7 cellular contexts compared by ENCODE assay signal in the genomic region with DNA sequence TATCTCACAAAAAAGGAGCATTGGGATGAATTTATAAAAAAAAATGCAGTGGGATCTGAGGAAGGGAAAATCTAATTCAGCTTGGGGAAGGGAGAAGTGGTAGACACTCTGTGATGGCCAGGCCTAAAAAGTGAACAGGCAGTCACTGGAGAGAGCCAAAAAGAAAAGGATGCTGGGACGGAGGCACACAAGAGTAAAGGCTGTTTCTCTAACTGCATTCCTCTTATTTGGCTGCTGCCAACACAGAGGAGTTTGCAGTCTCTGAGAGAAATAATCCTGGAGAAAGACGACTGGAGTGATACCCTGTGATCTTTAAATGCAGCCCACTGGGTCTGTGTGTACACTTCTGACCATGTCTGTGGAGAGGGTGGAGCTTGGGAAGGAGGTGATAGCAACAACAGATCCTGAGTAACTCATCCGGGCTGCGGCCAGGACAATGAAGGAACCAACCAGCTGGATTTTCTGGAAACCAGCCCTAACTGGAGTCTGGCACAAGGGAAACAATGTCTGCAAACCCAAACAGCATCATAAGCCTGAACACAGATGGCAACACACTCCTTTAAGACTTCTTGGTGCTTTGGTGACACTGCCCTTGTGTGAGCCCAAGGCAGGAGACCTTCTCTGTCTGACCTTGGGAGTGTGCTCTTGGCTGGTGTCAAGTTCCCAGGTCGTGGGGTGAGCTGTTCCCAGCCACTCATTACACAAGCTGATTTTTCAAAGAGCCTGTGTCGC. TPM values are rescaled to one million over a fixed set of nuclear protein-coding genes. Genes with fewer than 3 reads are reported as not detected.
DNase-seq lines count a peak whose midpoint lies in the region; ATAC-seq, FAIRE-seq and TF ChIP-seq lines count a peak whose summit lies in the region.

No MANE protein-coding gene starts in this region.

- no peaks in the 10 kb centered on the region for H3K9me3 Mint-ChIP-seq in stimulated activated naive B cell treated with anti-CD40 and anti-IgM and Interleukin-4, amounts not matched to agents 10 μg/mL and 1 μg/mL and 100 μg/mL, for 72 hours

- no peak overlapping the region for H3K4me3 Mint-ChIP-seq in stimulated activated naive B cell treated with anti-CD40 and anti-IgM and Interleukin-4, amounts not matched to agents 10 μg/mL and 1 μg/mL and 100 μg/mL, for 72 hours

- H3K56ac ChIP-seq in IMR-90 (ENCODE audit: extremely low read depth, insufficient read depth, low read length), result peak overlapping the region; percentile 57; the same call in 1 of the 2 replicates

- FAIRE-seq in RCC 7860 (lab: Jason Lieb, UNC), result no peak

- no peaks in the 10 kb centered on the region for H3K27me3 ChIP-seq in IMR-90 (ENCODE audit: control insufficient read depth, insufficient read depth, low read length)
- H3K27me3 ChIP-seq in liver (ENCODE audit: control insufficient read depth in 4 of 4, insufficient read depth in 4 of 4, low read length in 3 of 4), result no peaks in the 10 kb centered on the region

- H3K4me2 ChIP-seq in IMR-90 (ENCODE audit: low read depth, low read length), result peak overlapping the region; percentile 6

- H3K9me3 ChIP-seq in IMR-90 (ENCODE audit: control insufficient read depth, insufficient read depth, low read length) (no peaks in the 10 kb centered on the region), liver (ENCODE audit: control insufficient read depth in 4 of 4, low read length in 3 of 4) (no peaks in the 10 kb centered on the region)

- peak; percentile 46 for ATAC-seq in IMR-90 (ENCODE audit: low read depth)
- no peak for ATAC-seq in stimulated activated naive B cell treated with anti-CD40 and anti-IgM and Interleukin-4, amounts not matched to agents 10 μg/mL and 1 μg/mL and 100 μg/mL, for 72 hours (replicated peaks)
- no peak for ATAC-seq in HG03342 (IDR thresholded peaks at IDR 0.05; ENCODE audit: unreplicated experiment)

- DNase-seq in IMR-90 (peak; percentile 82), cardiac fibroblast (ENCODE audit: low read depth in 2 of 2) (peak; percentile 67 to 81), superior temporal gyrus (ENCODE audit: extremely low spot score) (peak; percentile 81), RCC 7860 (ENCODE audit: low spot score) (no peak)
- no peak for DNase-seq in stimulated activated naive B cell treated with anti-CD40 and anti-IgM and Interleukin-4, amounts not matched to agents 10 μg/mL and 1 μg/mL and 100 μg/mL, for 72 hours

- peak overlapping the region; percentile 78 for H4K91ac ChIP-seq in IMR-90 (ENCODE audit: insufficient read depth, low read depth, low read length)

- TF ChIP-seq RAD21 in IMR-90 (IDR thresholded peaks at IDR 0.05; ENCODE audit: low read length) (no peak), liver (IDR thresholded peaks at IDR 0.05) (no peak)

- H3K4me3 ChIP-seq in IMR-90 (ENCODE audit: insufficient read depth, low read depth, low read length) (no peak overlapping the region), cardiac fibroblast (replicated peaks in 1 of 2; ENCODE audit: low read depth in 2 of 2, low read length in 2 of 2) (no peak overlapping the region), liver (ENCODE audit: low read depth in 1 of 3, low read length in 3 of 3) (no peak overlapping the region)

- 19% methylated on average over 3 of the region's 6 CpGs; no CpG with 5 or more reads in 1 of the 2 experiments for WGBS in IMR-90 (ENCODE audit: extremely low coverage in 2 of 2, insufficient read length in 1 of 2), 2 experiments
- WGBS in liver, result 49% methylated on average over 6 of the region's 6 CpGs

- intact Hi-C loops in IMR-90 (cut with micrococcal nuclease), result loop anchor here (2.0 kb wide), 1 partner anchor 39 kb away; no protein-coding TSS in a partner anchor

- TF ChIP-seq POLR2A in IMR-90 (IDR thresholded peaks at IDR 0.05; ENCODE audit: low read depth, low read length), result no peak

- H3K36me3 Mint-ChIP-seq in stimulated activated naive B cell treated with anti-CD40 and anti-IgM and Interleukin-4, amounts not matched to agents 10 μg/mL and 1 μg/mL and 100 μg/mL, for 72 hours, result peaks cover 13 to 41% of the 10 kb centered on the region in 2 donors

- H3K9ac ChIP-seq in IMR-90 (ENCODE audit: low read depth, low read length), result no peak overlapping the region
- H3K9ac ChIP-seq in liver (ENCODE audit: low read depth in 1 of 2, low read length in 2 of 2), result no peak overlapping the region

- no TSS peak for BruUV-seq in IMR-90 (replicated peaks; lab: Mats Ljungman, UMichigan)

- no peak overlapping the region for H3K27ac Mint-ChIP-seq in stimulated activated naive B cell treated with anti-CD40 and anti-IgM and Interleukin-4, amounts not matched to agents 10 μg/mL and 1 μg/mL and 100 μg/mL, for 72 hours

- peaks cover 25 to 82% of the 10 kb centered on the region in 2 experiments for H3K79me1 ChIP-seq in IMR-90 (ENCODE audit: low read depth in 1 of 2, low read length in 2 of 2)

- POLR2A ChIA-PET in IMR-90 (lab: Charles Lee; ENCODE audit: unreplicated experiment), result interaction anchor here (1.1 kb wide), 1 partner anchor 15 kb away, joined by 3 read pairs; no protein-coding TSS in a partner anchor

- H3K14ac ChIP-seq in IMR-90 (replicated peaks; ENCODE audit: low read depth, low read length), result peak overlapping the region; percentile 73

- H2AFZ ChIP-seq in IMR-90 (replicated peaks; ENCODE audit: low read length, poor library complexity), result peak overlapping the region; percentile 0

- H4K20me1 ChIP-seq in IMR-90 (ENCODE audit: insufficient read depth, low read length), result peaks cover 11% of the 10 kb centered on the region

- peak overlapping the region; percentile 92 for H2BK5ac ChIP-seq in IMR-90 (ENCODE audit: low read depth, low read length, poor library complexity, severe bottlenecking)

- H3K4me1 Mint-ChIP-seq in stimulated activated naive B cell treated with anti-CD40 and anti-IgM and Interleukin-4, amounts not matched to agents 10 μg/mL and 1 μg/mL and 100 μg/mL, for 72 hours, result peaks cover 37 to 57% of the 10 kb centered on the region in 2 donors

- peak overlapping the region; percentile 79; the same call in 2 of the 3 replicates for H2BK15ac ChIP-seq in IMR-90 (ENCODE audit: low read depth, low read length)

- dilution Hi-C loops in IMR-90 (cut with HindIII; ENCODE audit: low sequenced_read_pairs, unreplicated experiment), result no loop called here

- H4K5ac ChIP-seq in IMR-90 (ENCODE audit: low read depth, low read length), result peak overlapping the region; percentile 43; the same call in 1 of the 2 replicates

- H3K36me3 ChIP-seq in IMR-90 (ENCODE audit: control insufficient read depth, insufficient read depth, low read length) (peaks cover 8% of the 10 kb centered on the region; the same call in 1 of the 2 replicates), liver (ENCODE audit: control insufficient read depth in 4 of 4, insufficient read depth in 3 of 4, low read depth in 1 of 4, low read length in 3 of 4) (peaks cover 0 to 15% (median 11%) of the 10 kb centered on the region in 4 donors)

- H2BK20ac ChIP-seq in IMR-90 (ENCODE audit: low read depth, low read length), result peak overlapping the region; percentile 84

- H2BK120ac ChIP-seq in IMR-90 (ENCODE audit: low read depth, low read length), result peak overlapping the region; percentile 96

- peak overlapping the region; percentile 67 for H3K23ac ChIP-seq in IMR-90 (ENCODE audit: low read depth, low read length)

- H4K8ac ChIP-seq in IMR-90 (ENCODE audit: low read depth in 2 of 2, low read length in 2 of 2), result peak overlapping the region; percentile 16 to 82; a peak in 3 of 4 replicates

- H2AK9ac ChIP-seq in IMR-90 (replicated peaks; ENCODE audit: low read depth, low read length, poor library complexity), result peak overlapping the region; percentile 6

- CTCF ChIA-PET in IMR-90 (lab: Yijun Ruan, JAX), result interaction anchor here (1.0 kb wide), 1 partner anchor 23 kb away, joined by 4 read pairs; no protein-coding TSS in a partner anchor

- in situ Hi-C loops in IMR-90 (cut with MboI; ENCODE audit: low sequenced_read_pairs), result no loop called here

- H3K9me1 ChIP-seq in IMR-90 (ENCODE audit: insufficient read depth, low read length), result peaks cover 57% of the 10 kb centered on the region

- H3K4me1 ChIP-seq in IMR-90 (ENCODE audit: control insufficient read depth, insufficient read depth, low read length), result peaks cover 49% of the 10 kb centered on the region
- peaks cover 31 to 70% (median 48%) of the 10 kb centered on the region in 4 donors for H3K4me1 ChIP-seq in liver (ENCODE audit: control insufficient read depth in 4 of 4, insufficient read depth in 4 of 4, low read length in 3 of 4)

- H3K18ac ChIP-seq in IMR-90 (ENCODE audit: low read depth, low read length), result peak overlapping the region; percentile 74

- peak overlapping the region; percentile 97 for H3K4ac ChIP-seq in IMR-90 (ENCODE audit: low read depth, low read length)

- H3K27ac ChIP-seq in IMR-90 (ENCODE audit: insufficient read depth, low read length) (peak overlapping the region; percentile 79), liver (ENCODE audit: low read depth in 1 of 2, low read length in 2 of 2) (peak overlapping the region; percentile 92 to 98)

- H3K27me3 Mint-ChIP-seq in stimulated activated naive B cell treated with anti-CD40 and anti-IgM and Interleukin-4, amounts not matched to agents 10 μg/mL and 1 μg/mL and 100 μg/mL, for 72 hours, result no peaks in the 10 kb centered on the region

- H2AK5ac ChIP-seq in IMR-90 (ENCODE audit: low read depth, low read length), result peak overlapping the region; percentile 88

- no peak for TF ChIP-seq CTCF in IMR-90 (conservative IDR thresholded peaks at IDR 0.05; ENCODE audit: low read depth, low read length)
- no peak for TF ChIP-seq CTCF in cardiac fibroblast (IDR thresholded peaks at IDR 0.05; ENCODE audit: low read depth, low read length)
- TF ChIP-seq CTCF in liver (IDR thresholded peaks at IDR 0.05; ENCODE audit: low read depth, low read length, missing input control), result no peak

TF ChIP-seq in IMR-90, 13 proteins besides CTCF, POLR2A, EP300 and RAD21 (continues in another document):
- TF ChIP-seq NFE2L2 (IDR thresholded peaks at IDR 0.05; ENCODE audit: low read depth, low read length), result no peak

RNA-seq across cellular contexts. Expression of gene FYCO1, which starts 8.1 kb away (rescaled TPM):
- total RNA-seq in IMR-90 (2012; rRNA removed), result 16.1 and 20.1 TPM in 2 replicates
- 12.0 and 13.7 TPM in 2 replicates for polyA plus RNA-seq in IMR-90 (2012; rRNA removed)
- 6.7 and 10.1 TPM in 2 replicates for polyA plus RNA-seq in IMR-90 (2012; cell fraction: cytosol; rRNA removed)
- 6.8 and 8.8 TPM in 2 replicates for polyA plus RNA-seq in IMR-90 (2012; cell fraction: nucleus; rRNA removed; ENCODE audit: low replicate concordance)
- 10 to 100 TPM; 11.9 to 17.1 TPM for total RNA-seq in liver
- polyA plus RNA-seq in liver, result 1 to 10 TPM; 3.0 to 8.5 TPM

RNA-seq across cellular contexts. Expression of gene XCR1, which starts 39.7 kb away (rescaled TPM):
- total RNA-seq in IMR-90 (2012; rRNA removed), result not detected in 2 replicates
- polyA plus RNA-seq in IMR-90 (2012; rRNA removed), result not detected in 2 replicates
- polyA plus RNA-seq in IMR-90 (2012; cell fraction: cytosol; rRNA removed), result not detected in 2 replicates
- not detected in 2 replicates for polyA plus RNA-seq in IMR-90 (2012; cell fraction: nucleus; rRNA removed; ENCODE audit: low replicate concordance)
- total RNA-seq in liver, result under 1 TPM in 1 of 2 donors, not detected in 1; under 0.01 TPM
- polyA plus RNA-seq in liver, result under 1 TPM; 0.03 to 0.08 TPM

RNA-seq across cellular contexts. Expression of gene CXCR6, which starts 44.3 kb away (rescaled TPM):
- under 0.01 TPM in 1 of 2 replicates, not detected in the other for total RNA-seq in IMR-90 (2012; rRNA removed)
- not detected in 2 replicates for polyA plus RNA-seq in IMR-90 (2012; rRNA removed)
- polyA plus RNA-seq in IMR-90 (2012; cell fraction: cytosol; rRNA removed), result not detected in 2 replicates
- not detected in 2 replicates for polyA plus RNA-seq in IMR-90 (2012; cell fraction: nucleus; rRNA removed; ENCODE audit: low replicate concordance)
- total RNA-seq in liver, result 1 to 10 TPM in 1 of 2 donors, under 1 TPM in 1; 0.75 to 2.9 TPM
- polyA plus RNA-seq in liver, result 1 to 10 TPM in 1 of 2 donors, under 1 TPM in 1; 0.60 to 1.2 TPM

Comparison
In these comparisons a context has a peak if more than half of its experiments do, and no peak if none do; other contexts are left out.
1. DNase-seq: peak in IMR-90 (single experiment), cardiac fibroblast (2 of 2) and superior temporal gyrus (single experiment); none in RCC 7860 (single experiment) and stimulated activated naive B cell treated with anti-CD40 and anti-IgM and Interleukin-4, amounts not matched to agents 10 μg/mL and 1 μg/mL and 100 μg/mL, for 72 hours (single experiment).